ENCODE assay signal across 27 cellular contexts in genomic region chr1:35033346-35033745, GRCh38.
"Had no signal": no experiment of that assay in that cellular context is flagged by ENCODE, and none has a peak within 500 bp of the region (broad histone marks: within the 10 kb centered on the region; RNA-seq: fewer than 3 reads in every experiment).

No MANE protein-coding gene starts in this region.

- DNase-seq: dermis blood vessel endothelial cell; effector memory CD8-positive, alpha-beta T cell; hypothalamus; immature natural killer cell; islet precursor cell; kidney glomerular epithelial cell; left colon; left ventricle myocardium superior; lower lobe of right lung; naive thymus-derived CD8-positive, alpha-beta T cell; nucleus accumbens; stimulated activated CD4-positive, alpha-beta T cell treated with anti-CD3 and anti-CD28 coated beads, Interleukin-12 subunit alpha, Interleukin-12 subunit beta, amount 100 ng/mL, for 4 hours; stimulated activated CD4-positive, alpha-beta T cell treated with anti-CD3 and anti-CD28 coated beads, Interleukin-1b, Interleukin-23, amount 100 ng/mL, for 48 hours; stimulated activated CD4-positive, alpha-beta T cell treated with anti-CD3 and anti-CD28 coated beads, Interleukin-4, amount 100 ng/mL, for 1 hour; stimulated activated CD8-positive, alpha-beta memory T cell treated with anti-CD3 and anti-CD28 coated beads, Interleukin-4, amount 100 ng/mL, for 48 hours; stimulated activated naive CD4-positive, alpha-beta T cell; stimulated activated naive CD8-positive, alpha-beta T cell treated with anti-CD3 and anti-CD28 coated beads, Interleukin-15, amount 100 ng/mL, for 72 hours; transverse colon; upper lobe of right lung; uterus had no signal

- H3K4me3 ChIP-seq: coronary artery, lower lobe of right lung, prostate gland, right atrium auricular region, smooth muscle cell, suprapubic skin, transverse colon, upper lobe of right lung, uterus had no signal

- H3K36me3 ChIP-seq: lower lobe of right lung, prostate gland, right atrium auricular region, suprapubic skin, transverse colon, upper lobe of right lung, uterus had no signal

- H3K27me3 ChIP-seq: right atrium auricular region, suprapubic skin, transverse colon, upper lobe of right lung, uterus had no signal

- FAIRE-seq: frontal cortex had no signal

- H3K27me3 Mint-ChIP-seq: naive thymus-derived CD8-positive, alpha-beta T cell; stimulated activated naive CD8-positive, alpha-beta T cell treated with anti-CD3 and anti-CD28 coated beads, Interleukin-15, amount 100 ng/mL, for 72 hours had no signal

- H3K27ac ChIP-seq: coronary artery, lower lobe of right lung, prostate gland, right atrium auricular region, suprapubic skin, transverse colon, upper lobe of right lung, uterus had no signal

- H3K27ac Mint-ChIP-seq: effector memory CD8-positive, alpha-beta T cell; immature natural killer cell; stimulated activated naive CD8-positive, alpha-beta T cell treated with anti-CD3 and anti-CD28 coated beads, Interleukin-15, amount 100 ng/mL, for 72 hours had no signal

- H3K9me3 Mint-ChIP-seq: effector memory CD8-positive, alpha-beta T cell had no signal

- H3K4me1 ChIP-seq: prostate gland had no signal

- H3K4me2 ChIP-seq: smooth muscle cell had no signal

- ATAC-seq: effector memory CD8-positive, alpha-beta T cell; left colon; left ventricle myocardium superior; lower lobe of right lung; naive thymus-derived CD8-positive, alpha-beta T cell; sciatic nerve; stimulated activated naive CD8-positive, alpha-beta T cell treated with anti-CD3 and anti-CD28 coated beads, Interleukin-15, amount 100 ng/mL, for 72 hours; upper lobe of right lung had no signal

- H3K9me3 ChIP-seq: prostate gland, uterus had no signal
